Comparison of ENCODE assay signal across 1 cellular context in genomic region chr17:5772720-5773119, GRCh38.
TF ChIP-seq lines count a peak whose summit lies in the region.

No MANE protein-coding gene starts in this region.

TF ChIP-seq in GM23338, 12 proteins besides CTCF, POLR2A, EP300 and RAD21:
- TF ChIP-seq ZNF462 (CRISPR knock-in tag; IDR thresholded peaks at IDR 0.05): no peak
- no peak for TF ChIP-seq ZNF331 (CRISPR knock-in tag; IDR thresholded peaks at IDR 0.05; ENCODE audit: low read depth)
- TF ChIP-seq ETS1 (IDR thresholded peaks at IDR 0.05): no peak
- TF ChIP-seq POLR2AphosphoS5 (IDR thresholded peaks at IDR 0.05; ENCODE audit: low read depth): no peak
- TF ChIP-seq NANOG (IDR thresholded peaks at IDR 0.05; ENCODE audit: borderline replicate concordance): no peak
- no peak for TF ChIP-seq ZNF114 (CRISPR knock-in tag; IDR thresholded peaks at IDR 0.05)
- TF ChIP-seq CREB1 (CRISPR knock-in tag; IDR thresholded peaks at IDR 0.05; ENCODE audit: low read depth): no peak
- no peak for TF ChIP-seq EZH2phosphoT487 (IDR thresholded peaks at IDR 0.05; ENCODE audit: unreplicated experiment)
- no peak for TF ChIP-seq EZH2 (IDR thresholded peaks at IDR 0.05; ENCODE audit: low read depth, unreplicated experiment)
- TF ChIP-seq REST (IDR thresholded peaks at IDR 0.05; ENCODE audit: unreplicated experiment): no peak
